ENCODE assay signal across 8 cellular contexts in genomic region chr14:99792551-99793212, GRCh38. TPM values are rescaled to one million over a fixed set of nuclear protein-coding genes. Genes with fewer than 3 reads are reported as not detected.
A peak's percentile ranks its signal among the peaks of the same experiment; 100 is the strongest.
DNase-seq lines count a peak whose midpoint lies in the region; TF ChIP-seq lines count a peak whose summit lies in the region.

No MANE protein-coding gene starts in this region.

- no peak for TF ChIP-seq EP300 in ovary (IDR thresholded peaks at IDR 0.05)

- no peaks in the 10 kb centered on the region for H3K36me3 Mint-ChIP-seq in activated CD4-positive, alpha-beta memory T cell treated with anti-CD3 and anti-CD28 coated beads, Interleukin-2, amount 10 ng/mL, durations not matched to agents 7 days and 5 days (ENCODE audit: low read depth)

- 5 to 16% (median 7%) methylated on average over 28 to 63 of the region's 65 CpGs for WGBS in ovary, 3 donors

- POLR2A ChIA-PET in activated CD4-positive, alpha-beta memory T cell treated with anti-CD3 and anti-CD28 coated beads, Interleukin-2, amount 10 ng/mL, durations not matched to agents 7 days and 5 days (lab: Charles Lee), result no interaction called here

- DNase-seq in GM12864 (ENCODE audit: low read depth), result no peak
- no peak for DNase-seq in activated CD4-positive, alpha-beta memory T cell treated with anti-CD3 and anti-CD28 coated beads, Interleukin-2, amount 10 ng/mL, durations not matched to agents 7 days and 5 days
- peak; percentile 36 for DNase-seq in fibroblast of the aortic adventitia (ENCODE audit: low read depth)
- DNase-seq in ovary, result peak in 3 of 5 donors; percentile 39 to 48 (median 43)
- DNase-seq in hepatic stellate cell (ENCODE audit: low spot score), result no peak
- DNase-seq in RKO (ENCODE audit: low spot score), result no peak
- no peak for DNase-seq in activated effector memory CD4-positive, alpha-beta T cell treated with Interleukin-2 at 50 U/mL for 16 hours
- DNase-seq in DMS79 (lab: John Stamatoyannopoulos, UW), result no peak

- H3K36me3 ChIP-seq in ovary, result no peaks in the 10 kb centered on the region

- H3K4me1 ChIP-seq in ovary (ENCODE audit: insufficient read depth), result peaks cover 4% of the 10 kb centered on the region

- H3K4me3 ChIP-seq in GM12864 (ENCODE audit: low read depth, low read length), result peak overlapping the region; percentile 14; the same call in 1 of the 2 replicates
- peak overlapping the region; percentile 61 for H3K4me3 ChIP-seq in fibroblast of the aortic adventitia (ENCODE audit: low read depth, low read length)
- H3K4me3 ChIP-seq in ovary, result peak overlapping the region; percentile 68

- no peaks in the 10 kb centered on the region for H3K9me3 Mint-ChIP-seq in activated CD4-positive, alpha-beta memory T cell treated with anti-CD3 and anti-CD28 coated beads, Interleukin-2, amount 10 ng/mL, durations not matched to agents 7 days and 5 days

- CTCF ChIA-PET in activated CD4-positive, alpha-beta memory T cell treated with anti-CD3 and anti-CD28 coated beads, Interleukin-2, amount 10 ng/mL, durations not matched to agents 7 days and 5 days (lab: Charles Lee), result interaction anchor here (1.6 kb wide), 1 partner anchor 109 kb away, joined by 3 read pairs; the partner anchor contains the start of gene CYP46A1

- H3K4me1 Mint-ChIP-seq in activated CD4-positive, alpha-beta memory T cell treated with anti-CD3 and anti-CD28 coated beads, Interleukin-2, amount 10 ng/mL, durations not matched to agents 7 days and 5 days, result peaks cover 15% of the 10 kb centered on the region

- H3K27ac ChIP-seq in ovary, result peak overlapping the region; percentile 80 to 89

- H3K27me3 ChIP-seq in ovary, result no peaks in the 10 kb centered on the region

- peak overlapping the region; percentile 50 for H3K4me3 Mint-ChIP-seq in activated CD4-positive, alpha-beta memory T cell treated with anti-CD3 and anti-CD28 coated beads, Interleukin-2, amount 10 ng/mL, durations not matched to agents 7 days and 5 days

- no peak for TF ChIP-seq POLR2A in ovary (IDR thresholded peaks at IDR 0.05)

- H3K9me3 ChIP-seq in ovary, result no peaks in the 10 kb centered on the region

- no peak for TF ChIP-seq CTCF in GM12864 (IDR thresholded peaks at IDR 0.05; ENCODE audit: low read depth, low read length, missing control alignments)
- no peak for TF ChIP-seq CTCF in fibroblast of the aortic adventitia (IDR thresholded peaks at IDR 0.05; ENCODE audit: insufficient read depth, low read length)
- TF ChIP-seq CTCF in ovary (IDR thresholded peaks at IDR 0.05), result no peak

- H3K27me3 Mint-ChIP-seq in activated CD4-positive, alpha-beta memory T cell treated with anti-CD3 and anti-CD28 coated beads, Interleukin-2, amount 10 ng/mL, durations not matched to agents 7 days and 5 days, result peaks cover 53% of the 10 kb centered on the region

- intact Hi-C loops in ovary (cut with DNase I), result loop anchor here in 1 of 4 donors (5.0 kb wide), 1 partner anchor 60 kb away; no protein-coding TSS in a partner anchor

- no peak overlapping the region for H3K27ac Mint-ChIP-seq in activated CD4-positive, alpha-beta memory T cell treated with anti-CD3 and anti-CD28 coated beads, Interleukin-2, amount 10 ng/mL, durations not matched to agents 7 days and 5 days

RNA-seq across cellular contexts. Expression of gene EML1, which starts 0.5 kb away (rescaled TPM):
- total RNA-seq in activated CD4-positive, alpha-beta memory T cell treated with anti-CD3 and anti-CD28 coated beads, Interleukin-2, amount 10 ng/mL, durations not matched to agents 7 days and 5 days, result not detected
- 80.3 and 163 TPM in 2 replicates for total RNA-seq in fibroblast of the aortic adventitia (ENCODE audit: low replicate concordance)
- total RNA-seq in ovary, result 10 to 100 TPM in 3 of 7 donors, 1 to 10 TPM in 4; 4.4 to 22.3 (median 9.8) TPM
- 10 to 100 TPM in 1 of 2 donors, 1 to 10 TPM in 1; 4.4 to 19.5 TPM for polyA plus RNA-seq in ovary

Comparison
In these comparisons a context has a peak if more than half of its experiments do, and no peak if none do; other contexts are left out.
1. DNase-seq: peak in fibroblast of the aortic adventitia (single experiment) and ovary (3 of 5); none in GM12864 (single experiment), activated CD4-positive, alpha-beta memory T cell treated with anti-CD3 and anti-CD28 coated beads, Interleukin-2, amount 10 ng/mL, durations not matched to agents 7 days and 5 days (single experiment), hepatic stellate cell (single experiment), RKO (single experiment), activated effector memory CD4-positive, alpha-beta T cell treated with Interleukin-2 at 50 U/mL for 16 hours (single experiment) and DMS79 (single experiment).
2. H3K4me3 ChIP-seq: peak in every context shown above with its lines; median percentile 68 in ovary; 61 in fibroblast of the aortic adventitia; 14 in GM12864.
3. RNA of gene EML1, which starts 0.5 kb away (total RNA-seq): 80.3 to 163 TPM in fibroblast of the aortic adventitia and 4.4 to 22.3 TPM in ovary; not detected in activated CD4-positive, alpha-beta memory T cell treated with anti-CD3 and anti-CD28 coated beads, Interleukin-2, amount 10 ng/mL, durations not matched to agents 7 days and 5 days; every median in the first group is over 4 times any median in the second.